Comparison of ENCODE assay signal across 12 cellular contexts in the genomic region with DNA sequence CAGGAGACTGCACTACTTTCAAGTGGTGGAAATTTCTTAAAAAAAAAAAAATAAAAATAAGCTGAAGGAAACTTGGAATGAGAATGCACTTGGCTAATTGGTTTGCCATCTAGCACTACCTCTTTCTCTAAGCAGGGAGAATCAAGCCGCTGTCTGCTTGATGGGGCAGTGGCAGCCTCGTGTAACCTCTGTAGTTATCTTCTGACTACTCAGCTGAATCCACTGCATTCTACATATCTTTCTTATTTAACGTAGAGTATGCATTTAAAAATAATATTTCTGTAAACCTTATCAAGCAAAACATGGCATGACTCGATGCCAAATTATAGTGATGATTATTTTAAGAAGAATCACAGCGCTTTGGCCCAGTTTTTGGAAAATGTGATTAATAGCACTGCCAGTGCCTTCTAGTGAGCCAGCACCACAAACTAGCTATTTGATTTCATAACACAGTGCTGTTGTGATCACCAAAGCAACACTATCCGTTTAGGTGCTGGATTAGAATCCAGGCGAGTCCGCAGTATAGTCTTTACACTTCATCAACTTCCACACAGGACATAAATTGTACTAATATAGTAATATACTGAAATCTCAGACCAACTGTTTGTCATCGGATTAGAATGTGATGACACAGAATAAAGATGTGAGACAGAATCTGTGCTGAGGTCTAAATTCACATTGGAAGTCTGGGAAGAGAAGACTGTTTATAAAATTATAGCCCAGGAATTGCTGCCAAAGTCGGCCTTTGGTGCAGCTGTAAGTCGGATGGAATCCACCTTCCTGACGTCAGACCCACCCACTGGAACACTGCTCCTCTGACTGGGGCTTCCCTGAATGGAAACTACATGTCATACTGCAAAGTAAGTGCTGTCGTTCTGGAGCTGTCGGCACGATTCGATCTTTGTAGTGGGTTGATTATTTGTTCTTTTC.
DNase-seq lines count a peak whose midpoint lies in the region; ATAC-seq, FAIRE-seq and TF ChIP-seq lines count a peak whose summit lies in the region.
"Had no signal": no experiment of that assay in that cellular context is flagged by ENCODE, and none has a peak within 500 bp of the region (broad histone marks: within the 10 kb centered on the region; RNA-seq: fewer than 3 reads in every experiment).

No MANE protein-coding gene starts in this region.

- no peaks in the 10 kb centered on the region for H3K36me3 ChIP-seq in mammary epithelial cell (ENCODE audit: insufficient read depth, low read length)
- H3K36me3 ChIP-seq in kidney (ENCODE audit: control insufficient read depth in 1 of 2, insufficient read depth in 2 of 2, low read length in 2 of 2): no peaks in the 10 kb centered on the region
- H3K36me3 ChIP-seq in subcutaneous abdominal adipose tissue (ENCODE audit: control insufficient read depth in 5 of 5, insufficient read depth in 5 of 5, low read length in 5 of 5): no peaks in the 10 kb centered on the region
- H3K36me3 ChIP-seq in WERI-Rb-1: no peaks in the 10 kb centered on the region
- H3K36me3 ChIP-seq: spleen had no signal

- H3K27ac ChIP-seq in mammary epithelial cell (ENCODE audit: insufficient read depth, low read depth, low read length) (peak overlapping the region; percentile 81), kidney (ENCODE audit: low read depth in 2 of 2, low read length in 2 of 2) (no peak overlapping the region), subcutaneous abdominal adipose tissue (ENCODE audit: low read depth, low read length) (peak overlapping the region; percentile 56), WERI-Rb-1 (no peak overlapping the region)

- H3K4me3 ChIP-seq in mammary epithelial cell (replicated peaks in 1 of 3; ENCODE audit: insufficient read depth in 1 of 3, low read depth in 2 of 3, low read length in 3 of 3) (no peak overlapping the region), kidney (ENCODE audit: low read length in 2 of 2) (no peak overlapping the region), subcutaneous abdominal adipose tissue (ENCODE audit: low read depth in 1 of 5, low read length in 5 of 5) (no peak overlapping the region), WERI-Rb-1 (ENCODE audit: low read depth, low read length) (no peak overlapping the region)
- H3K4me3 ChIP-seq: spleen had no signal

- peaks cover 37% of the 10 kb centered on the region for H3K4me1 ChIP-seq in mammary epithelial cell (ENCODE audit: insufficient read depth, low read length)
- no peaks in the 10 kb centered on the region for H3K4me1 ChIP-seq in kidney (ENCODE audit: control insufficient read depth in 1 of 2, insufficient read depth in 1 of 2, low read depth in 1 of 2, low read length in 2 of 2)
- H3K4me1 ChIP-seq in subcutaneous abdominal adipose tissue (ENCODE audit: control insufficient read depth in 5 of 5, insufficient read depth in 5 of 5, low read length in 5 of 5): no peaks in the 10 kb centered on the region
- H3K4me1 ChIP-seq: spleen had no signal

- H3K9ac ChIP-seq in mammary epithelial cell (ENCODE audit: insufficient read depth, low read length) (peak overlapping the region; percentile 42), kidney (ENCODE audit: low read length in 2 of 2) (no peak overlapping the region), subcutaneous abdominal adipose tissue (ENCODE audit: low read length in 5 of 5) (no peak overlapping the region)

- dilution Hi-C loops in mammary epithelial cell (cut with HindIII; ENCODE audit: low sequenced_read_pairs): no loop called here

- H4K20me1 ChIP-seq in mammary epithelial cell (ENCODE audit: insufficient read depth, low read length): no peaks in the 10 kb centered on the region

- TSS peak; percentile 38 for BruUV-seq in mammary epithelial cell (replicated peaks; lab: Mats Ljungman, UMichigan)

- intact Hi-C loops in mammary epithelial cell (cut with micrococcal nuclease) (loop anchor here (10.0 kb wide), 1 partner anchor 134 kb away; a partner anchor contains a TSS), kidney (cut with DNase I) (no loop called here)

- ATAC-seq in esophagus mucosa: no peak
- no peak for ATAC-seq in HG03565 (IDR thresholded peaks at IDR 0.05; ENCODE audit: unreplicated experiment)
- ATAC-seq: activated CD4-positive, CD25-positive, alpha-beta regulatory T cell treated with anti-CD3 and anti-CD28 coated beads, Interleukin-2, amount 50 U/mL, for 24 hours had no signal

- CTCF ChIA-PET in mammary epithelial cell (lab: Charles Lee; ENCODE audit: low non-redundant PET): no interaction called here

- TF ChIP-seq CTCF in mammary epithelial cell (conservative IDR thresholded peaks at IDR 0.05 in 1 of 2, IDR thresholded peaks at IDR 0.05 in 1 of 2; ENCODE audit: extremely low read depth in 1 of 2, insufficient read depth in 1 of 2, low read depth in 1 of 2, low read length in 2 of 2) (no peak), kidney (IDR thresholded peaks at IDR 0.05; ENCODE audit: borderline replicate concordance, extremely low read depth, insufficient read depth) (no peak), WERI-Rb-1 (IDR thresholded peaks at IDR 0.05; ENCODE audit: low read depth, low read length) (no peak)

- DNase-seq in HS-5 (ENCODE audit: low read depth): peak; percentile 98
- peak; percentile 76 for DNase-seq in mammary epithelial cell
- peak; percentile 58 for DNase-seq in kidney
- no peak for DNase-seq in activated CD4-positive, alpha-beta T cell treated with anti-CD3 and anti-CD28 coated beads, Interleukin-2, amount 50 U/mL, for 4 hours
- DNase-seq in WERI-Rb-1: no peak
- DNase-seq: NCI-H187, spleen had no signal

- no peaks in the 10 kb centered on the region for H3K9me3 ChIP-seq in mammary epithelial cell (replicated peaks; ENCODE audit: insufficient read depth, low read length)
- H3K9me3 ChIP-seq in kidney (ENCODE audit: control insufficient read depth in 1 of 2, low read length in 2 of 2): no peaks in the 10 kb centered on the region
- H3K9me3 ChIP-seq in subcutaneous abdominal adipose tissue (ENCODE audit: control insufficient read depth in 5 of 5, low read length in 5 of 5): no peaks in the 10 kb centered on the region
- H3K9me3 ChIP-seq in WERI-Rb-1 (ENCODE audit: severe bottlenecking): no peaks in the 10 kb centered on the region
- H3K9me3 ChIP-seq: spleen had no signal

- in situ Hi-C loops in mammary epithelial cell (cut with MboI; ENCODE audit: low sequenced_read_pairs in 2 of 2): loop anchor here in 1 of 2 donors (25.0 kb wide), 1 partner anchor 202 kb away; no protein-coding TSS in a partner anchor

- H2AFZ ChIP-seq in mammary epithelial cell (ENCODE audit: low read depth, low read length): peak overlapping the region; percentile 37

- 75% methylated on average over 16 of the region's 16 CpGs for WGBS in mammary epithelial cell (ENCODE audit: low coverage, missing lambda C conversion rate)

- H3K27me3 ChIP-seq in mammary epithelial cell (ENCODE audit: insufficient read depth, low read length) (no peaks in the 10 kb centered on the region), subcutaneous abdominal adipose tissue (ENCODE audit: control insufficient read depth in 5 of 5, insufficient read depth in 4 of 5, low read length in 5 of 5) (no peaks in the 10 kb centered on the region), WERI-Rb-1 (ENCODE audit: insufficient read depth, low read depth, severe bottlenecking) (peaks cover 48% of the 10 kb centered on the region)
- H3K27me3 ChIP-seq: spleen had no signal

- FAIRE-seq in kidney (lab: Jason Lieb, UNC): no peak
- FAIRE-seq: GM12892 had no signal

- H3K79me2 ChIP-seq in mammary epithelial cell (ENCODE audit: insufficient read depth, low read length): no peaks in the 10 kb centered on the region

- no peak overlapping the region for H3K4me2 ChIP-seq in mammary epithelial cell (ENCODE audit: insufficient read depth, low read depth, low read length)

Comparison
In these comparisons a context has a peak if more than half of its experiments do, and no peak if none do; other contexts are left out.
1. DNase-seq: peak in HS-5 (single experiment), mammary epithelial cell (single experiment) and kidney (single experiment); none in activated CD4-positive, alpha-beta T cell treated with anti-CD3 and anti-CD28 coated beads, Interleukin-2, amount 50 U/mL, for 4 hours (0 of 2) and WERI-Rb-1 (single experiment).
2. H3K27ac ChIP-seq: peak in mammary epithelial cell (single experiment) and subcutaneous abdominal adipose tissue (single experiment); none in kidney (0 of 2) and WERI-Rb-1 (single experiment).